Comparison of ENCODE assay signal across 1 cellular context in the genomic region with DNA sequence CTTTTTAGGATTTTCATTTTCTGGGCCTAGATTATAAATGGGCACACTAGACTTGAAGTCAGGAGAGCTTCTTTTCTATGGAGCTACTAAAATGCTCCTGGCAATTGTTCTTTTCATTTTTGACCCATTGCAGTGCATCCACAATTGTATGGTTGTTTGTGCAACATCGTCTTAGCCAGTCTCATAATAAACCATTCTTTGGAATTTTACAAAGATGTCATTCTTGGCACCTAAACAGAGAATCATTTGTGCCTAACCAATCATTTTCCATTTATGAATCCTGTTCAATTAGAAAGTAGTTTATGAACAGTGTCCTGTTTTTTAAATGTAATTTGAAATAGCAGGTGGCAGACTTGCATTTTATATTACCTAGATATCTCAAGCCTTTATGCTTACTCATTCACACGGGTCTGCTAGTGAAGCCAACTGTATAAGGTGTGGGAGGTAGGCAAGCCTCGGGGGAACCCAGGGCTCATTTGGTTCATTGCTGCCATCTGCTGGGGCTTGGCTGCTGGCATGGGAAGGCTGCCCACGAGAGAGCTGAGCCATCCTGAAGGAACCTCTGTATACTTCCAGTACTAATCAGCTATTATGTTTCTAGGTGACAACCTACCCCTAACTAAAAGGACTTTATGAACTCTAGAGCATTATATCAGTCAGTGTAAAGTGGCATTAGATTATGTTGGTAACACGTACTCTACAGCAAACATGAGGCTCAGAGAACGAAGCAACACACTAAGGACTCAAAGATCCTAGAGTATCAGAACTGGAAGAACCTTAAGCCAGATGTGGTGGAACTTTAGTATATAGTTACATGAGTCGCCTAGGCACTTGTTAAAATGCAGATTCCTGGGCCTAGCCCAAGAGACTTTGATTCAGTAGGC.
TF ChIP-seq lines count a peak whose summit lies in the region.

No MANE protein-coding gene starts in this region.

TF ChIP-seq in endothelial cell of umbilical vein, 7 proteins besides CTCF, POLR2A, EP300 and RAD21 (continued from another document):
- TF ChIP-seq, protein P1, sequence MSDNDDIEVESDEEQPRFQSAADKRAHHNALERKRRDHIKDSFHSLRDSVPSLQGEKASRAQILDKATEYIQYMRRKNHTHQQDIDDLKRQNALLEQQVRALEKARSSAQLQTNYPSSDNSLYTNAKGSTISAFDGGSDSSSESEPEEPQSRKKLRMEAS (IDR thresholded peaks at IDR 0.05; ENCODE audit: insufficient read depth, insufficient read length), result no peak
- TF ChIP-seq JUN (IDR thresholded peaks at IDR 0.05; ENCODE audit: borderline replicate concordance, insufficient read depth, insufficient read length, low read depth) (no peak), GATA2 (IDR thresholded peaks at IDR 0.05; ENCODE audit: insufficient read depth, insufficient read length, low read depth, low read length) (no peak), MYC (IDR thresholded peaks at IDR 0.05; ENCODE audit: low read depth, low read length) (no peak)
